In the genomic region with DNA sequence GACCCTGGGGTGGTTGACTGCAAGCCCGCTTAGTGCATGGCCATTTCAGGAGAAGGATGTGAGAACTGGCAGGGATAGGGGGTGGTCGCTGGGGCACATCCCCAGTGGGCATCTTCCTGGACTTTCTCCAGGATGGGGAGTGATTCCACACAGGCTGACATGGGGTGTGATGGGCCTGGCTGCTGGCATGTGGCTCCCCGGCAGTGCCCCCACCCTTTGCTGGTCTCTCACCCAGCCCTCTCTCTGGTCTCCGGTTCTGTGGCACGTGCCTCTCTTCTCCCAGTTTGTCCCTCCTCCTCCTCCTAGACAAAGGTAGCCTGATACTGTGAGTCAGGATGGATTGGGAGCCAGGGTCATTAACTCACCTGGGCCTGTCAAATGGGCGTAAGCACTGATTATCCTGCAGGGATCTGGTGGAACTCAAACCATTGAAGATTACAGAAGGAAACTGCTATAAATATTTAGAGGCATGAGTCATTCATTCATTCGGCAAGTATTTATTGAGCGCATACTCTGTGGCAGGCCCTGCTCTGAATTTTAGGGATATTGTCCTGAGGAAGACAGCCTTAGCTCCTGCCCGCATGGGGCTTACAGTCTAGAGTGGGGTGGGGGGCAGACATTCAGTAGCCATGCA, we compare ENCODE assay signal across 17 cellular contexts. TPM values are rescaled to one million over a fixed set of nuclear protein-coding genes. Genes with fewer than 3 reads are reported as not detected.
DNase-seq lines count a peak whose midpoint lies in the region; ATAC-seq, FAIRE-seq and TF ChIP-seq lines count a peak whose summit lies in the region.
"Had no signal": no experiment of that assay in that cellular context is flagged by ENCODE, and none has a peak within 500 bp of the region (broad histone marks: within the 10 kb centered on the region; RNA-seq: fewer than 3 reads in every experiment).

No MANE protein-coding gene starts in this region.

- dilution Hi-C loops in endothelial cell of umbilical vein (cut with MboI; ENCODE audit: extremely low pct_ligation_motif_present, low sequenced_read_pairs): loop anchor here (25.0 kb wide), 1 partner anchor 225 kb away; no protein-coding TSS in a partner anchor

- H3K36me3 Mint-ChIP-seq in activated CD4-positive, alpha-beta memory T cell treated with anti-CD3 and anti-CD28 coated beads for 36 hours: no peaks in the 10 kb centered on the region
- H3K36me3 Mint-ChIP-seq: naive thymus-derived CD8-positive, alpha-beta T cell had no signal

- H2AFZ ChIP-seq in GM23248: no peak overlapping the region
- no peak overlapping the region for H2AFZ ChIP-seq in endothelial cell of umbilical vein (ENCODE audit: low read depth, low read length)

- H3K9me2 ChIP-seq in GM23248 (ENCODE audit: insufficient read depth): no peaks in the 10 kb centered on the region

- TF ChIP-seq POLR2A in endothelial cell of umbilical vein (IDR thresholded peaks at IDR 0.05; ENCODE audit: low read depth, low read length): no peak

- intact Hi-C loops in endothelial cell of umbilical vein (cut with micrococcal nuclease): no loop called here
- intact Hi-C loops in activated CD4-positive, alpha-beta memory T cell treated with anti-CD3 and anti-CD28 coated beads for 36 hours (cut with micrococcal nuclease): no loop called here

- peak; percentile 43 for DNase-seq in GM23248
- DNase-seq in M059J (ENCODE audit: low read depth): peak; percentile 68
- DNase-seq in endothelial cell of umbilical vein (ENCODE audit: low read depth, low spot score): no peak
- peak; percentile 20 for DNase-seq in omental fat pad (ENCODE audit: low spot score)
- DNase-seq in NCI-H2081 treated with DMSO at 0.1 percent for 48 hours (lab: John Stamatoyannopoulos, UW): no peak
- DNase-seq in activated CD4-positive, alpha-beta memory T cell treated with anti-CD3 and anti-CD28 coated beads for 36 hours: no peak
- no peak for DNase-seq in NCI-H510A treated with DMSO at 0.1 percent for 48 hours (lab: John Stamatoyannopoulos, UW)
- DNase-seq: activated B cell treated with CpG ODN at 0.5 μM for 24 hours; activated T-cell treated with anti-CD3 and anti-CD28 coated beads for 4 hours; naive thymus-derived CD8-positive, alpha-beta T cell; NCI-H2171; stimulated activated naive CD8-positive, alpha-beta T cell treated with anti-CD3 and anti-CD28 coated beads, Interleukin-15, amount 100 ng/mL, for 72 hours had no signal

- no peak overlapping the region for H3K4me3 ChIP-seq in GM23248
- H3K4me3 ChIP-seq in endothelial cell of umbilical vein (replicated peaks in 1 of 3; ENCODE audit: insufficient read depth in 1 of 3, low read depth in 1 of 3, low read length in 3 of 3): no peak overlapping the region
- H3K4me3 ChIP-seq: ascending aorta had no signal

- H3K4me1 ChIP-seq in GM23248 (ENCODE audit: insufficient read depth): peaks cover 27% of the 10 kb centered on the region
- H3K4me1 ChIP-seq in endothelial cell of umbilical vein (ENCODE audit: control insufficient read depth, extremely low read depth, insufficient read depth, low read length): peaks cover 36% of the 10 kb centered on the region

- no peaks in the 10 kb centered on the region for H4K20me1 ChIP-seq in GM23248 (ENCODE audit: insufficient read depth)
- H4K20me1 ChIP-seq in endothelial cell of umbilical vein (replicated peaks; ENCODE audit: control insufficient read depth, extremely low read depth, insufficient read depth, low read length): no peaks in the 10 kb centered on the region

- 0 out of 2 replicates have a peak, but pooled peaks cover 5% of the 10 kb centered on the region for H3F3A ChIP-seq in GM23248 (ENCODE audit: insufficient read depth)

- TF ChIP-seq CTCF in endothelial cell of umbilical vein (IDR thresholded peaks at IDR 0.05; ENCODE audit: extremely low read depth in 1 of 2, insufficient read depth in 1 of 2, low read depth in 1 of 2, low read length in 2 of 2) (no peak), omental fat pad (IDR thresholded peaks at IDR 0.05) (no peak)

- H3K27ac ChIP-seq in GM23248: no peak overlapping the region
- H3K27ac ChIP-seq in endothelial cell of umbilical vein (ENCODE audit: insufficient read depth, low read depth, low read length): no peak overlapping the region
- H3K27ac ChIP-seq: ascending aorta had no signal

- no peaks in the 10 kb centered on the region for H3K9me3 Mint-ChIP-seq in activated CD4-positive, alpha-beta memory T cell treated with anti-CD3 and anti-CD28 coated beads for 36 hours
- H3K9me3 Mint-ChIP-seq: activated B cell treated with CpG ODN at 0.5 μM for 24 hours; effector memory CD8-positive, alpha-beta T cell; naive thymus-derived CD8-positive, alpha-beta T cell; stimulated activated naive CD8-positive, alpha-beta T cell treated with anti-CD3 and anti-CD28 coated beads, Interleukin-15, amount 100 ng/mL, for 72 hours had no signal

- no TSS peak for BruUV-seq in endothelial cell of umbilical vein (replicated peaks; lab: Mats Ljungman, UMichigan)

- CTCF ChIA-PET in endothelial cell of umbilical vein (lab: Charles Lee): interaction anchor here (1.7 to 17.2 kb wide), 3 partner anchors 10 to 194 kb away, joined by 6 to 807 read pairs (median 22); a partner anchor contains a TSS
- CTCF ChIA-PET in activated CD4-positive, alpha-beta memory T cell treated with anti-CD3 and anti-CD28 coated beads for 36 hours (lab: Charles Lee): interaction anchor here (0.7 to 1.9 kb wide), 5 partner anchors 10 to 197 kb away, joined by 3 to 14 read pairs (median 5); a partner anchor contains a TSS

- POLR2A ChIA-PET in endothelial cell of umbilical vein (lab: Charles Lee): no interaction called here
- POLR2A ChIA-PET in activated CD4-positive, alpha-beta memory T cell treated with anti-CD3 and anti-CD28 coated beads for 36 hours (lab: Charles Lee): interaction anchor here (1.3 kb wide), 1 partner anchor 15 kb away, joined by 4 read pairs; no protein-coding TSS in a partner anchor

- peak; percentile 47 for FAIRE-seq in endothelial cell of umbilical vein (lab: Jason Lieb, UNC)

- in situ Hi-C loops in GM23248 (cut with MboI): no loop called here

- peaks cover 40% of the 10 kb centered on the region for H3K4me1 Mint-ChIP-seq in activated CD4-positive, alpha-beta memory T cell treated with anti-CD3 and anti-CD28 coated beads for 36 hours (ENCODE audit: low read depth)

- H3K9me3 ChIP-seq in GM23248 (ENCODE audit: low read depth): no peaks in the 10 kb centered on the region
- H3K9me3 ChIP-seq in endothelial cell of umbilical vein (replicated peaks; ENCODE audit: control insufficient read depth, insufficient read depth, low read length): no peaks in the 10 kb centered on the region
- H3K9me3 ChIP-seq: ascending aorta had no signal

- H3K4me3 Mint-ChIP-seq in activated CD4-positive, alpha-beta memory T cell treated with anti-CD3 and anti-CD28 coated beads for 36 hours: no peak overlapping the region
- H3K4me3 Mint-ChIP-seq: activated B cell treated with CpG ODN at 0.5 μM for 24 hours; stimulated activated naive CD8-positive, alpha-beta T cell treated with anti-CD3 and anti-CD28 coated beads, Interleukin-15, amount 100 ng/mL, for 72 hours had no signal

- no peak overlapping the region for H3K27ac Mint-ChIP-seq in activated CD4-positive, alpha-beta memory T cell treated with anti-CD3 and anti-CD28 coated beads for 36 hours
- H3K27ac Mint-ChIP-seq: activated B cell treated with CpG ODN at 0.5 μM for 24 hours had no signal

- H3K27me3 ChIP-seq in GM23248 (replicated peaks; ENCODE audit: insufficient read depth) (no peaks in the 10 kb centered on the region), endothelial cell of umbilical vein (ENCODE audit: control insufficient read depth in 2 of 2, insufficient read depth in 2 of 2, low read length in 2 of 2) (no peaks in the 10 kb centered on the region)
- H3K27me3 ChIP-seq: ascending aorta had no signal

- H3K27me3 Mint-ChIP-seq in activated CD4-positive, alpha-beta memory T cell treated with anti-CD3 and anti-CD28 coated beads for 36 hours: no peaks in the 10 kb centered on the region
- H3K27me3 Mint-ChIP-seq: effector memory CD8-positive, alpha-beta T cell; naive thymus-derived CD8-positive, alpha-beta T cell; stimulated activated naive CD8-positive, alpha-beta T cell treated with anti-CD3 and anti-CD28 coated beads, Interleukin-15, amount 100 ng/mL, for 72 hours had no signal

- H3K4me2 ChIP-seq in GM23248 (ENCODE audit: unreplicated experiment): no peak overlapping the region
- H3K4me2 ChIP-seq in endothelial cell of umbilical vein (ENCODE audit: insufficient read depth, low read length): no peak overlapping the region

- ATAC-seq in omental fat pad (ENCODE audit: low FRiP score) (no peak), HG02840 (IDR thresholded peaks at IDR 0.05; ENCODE audit: low FRiP score, unreplicated experiment) (no peak)
- ATAC-seq: naive thymus-derived CD8-positive, alpha-beta T cell; stimulated activated naive CD8-positive, alpha-beta T cell treated with anti-CD3 and anti-CD28 coated beads, Interleukin-15, amount 100 ng/mL, for 72 hours had no signal

- H3K36me3 ChIP-seq in GM23248 (ENCODE audit: low read depth): no peaks in the 10 kb centered on the region
- no peaks in the 10 kb centered on the region for H3K36me3 ChIP-seq in endothelial cell of umbilical vein (ENCODE audit: control insufficient read depth in 2 of 2, extremely low read depth in 1 of 2, insufficient read depth in 2 of 2, low read length in 2 of 2)
- H3K36me3 ChIP-seq: ascending aorta had no signal

- no peaks in the 10 kb centered on the region for H3K9me1 ChIP-seq in endothelial cell of umbilical vein (replicated peaks; ENCODE audit: control insufficient read depth, extremely low read depth, insufficient read depth, low read length)

- 84 to 88% methylated on average over 9 of the region's 9 CpGs for WGBS in GM23248 (ENCODE audit: low coverage in 1 of 2, low lambda C conversion rate in 2 of 2, missing lambda C conversion rate in 2 of 2), 2 experiments

- no peak overlapping the region for H3K9ac ChIP-seq in GM23248
- H3K9ac ChIP-seq in endothelial cell of umbilical vein (replicated peaks; ENCODE audit: extremely low read depth, insufficient read depth, low read length): no peak overlapping the region

- H3K79me2 ChIP-seq in GM23248 (ENCODE audit: insufficient read depth) (no peaks in the 10 kb centered on the region), endothelial cell of umbilical vein (ENCODE audit: control insufficient read depth, insufficient read depth, low read length) (no peaks in the 10 kb centered on the region)

RNA-seq across cellular contexts. Expression of a gene that starts 23.6 kb away (rescaled TPM):
- total RNA-seq in GM23248 (2014; rRNA removed; shearing (Covaris generic)): not detected in 2 replicates
- polyA plus RNA-seq in GM23248 (2016; fragmentation: Nextera tagmentation; extraction: Ambion mirVana): not detected in 2 replicates
- total RNA-seq in M059J (2014; rRNA removed; shearing (Covaris generic)): not detected in 2 replicates
- total RNA-seq in endothelial cell of umbilical vein: not detected in 2 replicates
- not detected in 2 replicates for polyA plus RNA-seq in endothelial cell of umbilical vein
- polyA plus RNA-seq in endothelial cell of umbilical vein (2011; cell fraction: cytosol; rRNA removed): not detected in 2 replicates
- 0.10 and 0.53 TPM in 2 replicates for polyA plus RNA-seq in endothelial cell of umbilical vein (2011; cell fraction: nucleus; rRNA removed)
- polyA plus RNA-seq in endothelial cell of umbilical vein (2012): not detected in 2 replicates
- not detected in 2 replicates for polyA minus RNA-seq in endothelial cell of umbilical vein
- not detected for polyA minus RNA-seq in endothelial cell of umbilical vein (2011; cell fraction: cytosol; rRNA and poly(A)+ RNA removed)
- not detected in 2 replicates for polyA minus RNA-seq in endothelial cell of umbilical vein (2011; cell fraction: nucleus; rRNA and poly(A)+ RNA removed)
- not detected for total RNA-seq in omental fat pad
- not detected for total RNA-seq in activated CD4-positive, alpha-beta memory T cell treated with anti-CD3 and anti-CD28 coated beads for 36 hours
- total RNA-seq: activated B cell treated with CpG ODN at 0.5 μM for 24 hours; ascending aorta; glomerular endothelial cell; naive thymus-derived CD8-positive, alpha-beta T cell; right cardiac atrium had no signal
- polyA plus RNA-seq: naive thymus-derived CD8-positive, alpha-beta T cell; right cardiac atrium had no signal

RNA-seq across cellular contexts. Expression of a gene that starts 46.5 kb away (rescaled TPM):
- total RNA-seq in GM23248 (2014; rRNA removed; shearing (Covaris generic)): 28.7 and 30.0 TPM in 2 replicates
- polyA plus RNA-seq in GM23248 (2016; fragmentation: Nextera tagmentation; extraction: Ambion mirVana) (75.2 and 81.0 TPM in 2 replicates), endothelial cell of umbilical vein (48.3 and 52.0 TPM in 2 replicates)
- 159 and 216 TPM in 2 replicates for total RNA-seq in M059J (2014; rRNA removed; shearing (Covaris generic))
- total RNA-seq in endothelial cell of umbilical vein (18.5 and 27.9 TPM in 2 replicates), omental fat pad (100 to 1,000 TPM in 1 of 4 donors, 10 to 100 TPM in 3; 34.4 to 223 (median 62.8) TPM)
- polyA plus RNA-seq in endothelial cell of umbilical vein (2011; cell fraction: cytosol; rRNA removed): 54.1 and 70.7 TPM in 2 replicates
- polyA plus RNA-seq in endothelial cell of umbilical vein (2011; cell fraction: nucleus; rRNA removed): 25.9 and 33.8 TPM in 2 replicates
- polyA plus RNA-seq in endothelial cell of umbilical vein (2012): 126 and 137 TPM in 2 replicates
- polyA minus RNA-seq in endothelial cell of umbilical vein: 33.8 and 34.9 TPM in 2 replicates
- polyA minus RNA-seq in endothelial cell of umbilical vein (2011; cell fraction: cytosol; rRNA and poly(A)+ RNA removed): 57.1 TPM
- 5.3 and 6.4 TPM in 2 replicates for polyA minus RNA-seq in endothelial cell of umbilical vein (2011; cell fraction: nucleus; rRNA and poly(A)+ RNA removed)
- total RNA-seq in activated CD4-positive, alpha-beta memory T cell treated with anti-CD3 and anti-CD28 coated beads for 36 hours: 1 to 10 TPM; 1.6 to 2.1 TPM

Comparison
In these comparisons a context has a peak if more than half of its experiments do, and no peak if none do; other contexts are left out.
1. DNase-seq: peak in GM23248 (single experiment), M059J (single experiment) and omental fat pad (single experiment); none in endothelial cell of umbilical vein (single experiment), NCI-H2081 treated with DMSO at 0.1 percent for 48 hours (single experiment), activated CD4-positive, alpha-beta memory T cell treated with anti-CD3 and anti-CD28 coated beads for 36 hours (single experiment) and NCI-H510A treated with DMSO at 0.1 percent for 48 hours (single experiment).